In genomic region chr3:69283913-69284312, GRCh38 we compare ENCODE assay signal across 27 cellular contexts.
"Had no signal": no experiment of that assay in that cellular context is flagged by ENCODE, and none has a peak within 500 bp of the region (broad histone marks: within the 10 kb centered on the region; RNA-seq: fewer than 3 reads in every experiment).

No MANE protein-coding gene starts in this region.

- H3K4me3 ChIP-seq: colonic mucosa, esophagus squamous epithelium, heart right ventricle, lower lobe of right lung, mucosa of descending colon, psoas muscle, skin epidermis, spleen, thyroid gland, vagina had no signal

- H3K4me1 Mint-ChIP-seq: naive B cell; stimulated activated memory B cell treated with anti-CD40 and anti-IgM and Interleukin-4, amounts not matched to agents 10 μg/mL and 1 μg/mL and 100 μg/mL, for 72 hours had no signal

- H3K36me3 ChIP-seq: colonic mucosa, thyroid gland had no signal

- H3K4me1 ChIP-seq: colonic mucosa, psoas muscle, thyroid gland, vagina had no signal

- ATAC-seq: heart right ventricle; left ventricle myocardium superior; lower lobe of right lung; mucosa of descending colon; psoas muscle; right cardiac atrium; stimulated activated memory B cell treated with anti-CD40 and anti-IgM and Interleukin-4, amounts not matched to agents 10 μg/mL and 1 μg/mL and 100 μg/mL, for 72 hours; stimulated activated naive CD8-positive, alpha-beta T cell treated with anti-CD3 and anti-CD28 coated beads, Interleukin-15, Interleukin-2, amounts not matched to agents 100 U/mL and 50 U/mL, for 24 hours had no signal

- H3K27me3 Mint-ChIP-seq: dendritic cell treated with granulocyte-macrophage colony-stimulating factor and Interleukin-4, amounts not matched to agents 40 ng/mL and 50 ng/mL, for 4 days; naive B cell had no signal

- H3K36me3 Mint-ChIP-seq: immature natural killer cell; naive B cell; stimulated activated memory B cell treated with anti-CD40 and anti-IgM and Interleukin-4, amounts not matched to agents 10 μg/mL and 1 μg/mL and 100 μg/mL, for 72 hours had no signal

- H3K4me3 Mint-ChIP-seq: dendritic cell treated with granulocyte-macrophage colony-stimulating factor and Interleukin-4, amounts not matched to agents 40 ng/mL and 50 ng/mL, for 4 days; naive B cell; nephron progenitor cell; stimulated activated memory B cell treated with anti-CD40 and anti-IgM and Interleukin-4, amounts not matched to agents 10 μg/mL and 1 μg/mL and 100 μg/mL, for 72 hours had no signal

- H3K9me3 Mint-ChIP-seq: dendritic cell treated with granulocyte-macrophage colony-stimulating factor and Interleukin-4, amounts not matched to agents 40 ng/mL and 50 ng/mL, for 4 days; immature natural killer cell; naive B cell; stimulated activated memory B cell treated with anti-CD40 and anti-IgM and Interleukin-4, amounts not matched to agents 10 μg/mL and 1 μg/mL and 100 μg/mL, for 72 hours had no signal

- H3K27ac ChIP-seq: colonic mucosa, esophagus squamous epithelium, heart right ventricle, lower lobe of right lung, psoas muscle, skin epidermis, spleen, thyroid gland, vagina had no signal

- H3K27me3 ChIP-seq: colonic mucosa, esophagus squamous epithelium, heart right ventricle, spleen, thyroid gland, vagina had no signal

- H3K27ac Mint-ChIP-seq: dendritic cell treated with granulocyte-macrophage colony-stimulating factor and Interleukin-4, amounts not matched to agents 40 ng/mL and 50 ng/mL, for 4 days; nephron progenitor cell; stimulated activated memory B cell treated with anti-CD40 and anti-IgM and Interleukin-4, amounts not matched to agents 10 μg/mL and 1 μg/mL and 100 μg/mL, for 72 hours had no signal

- DNase-seq: colonic mucosa; effector memory CD4-positive, alpha-beta T cell; erythroblast; esophagus squamous epithelium; foreskin melanocyte; glutamatergic neuron; heart right ventricle; hypothalamus; immature natural killer cell; islet precursor cell; kidney glomerular epithelial cell; left ventricle myocardium superior; lower lobe of right lung; mucosa of descending colon; naive B cell; nephron progenitor cell; psoas muscle; right cardiac atrium; spleen; stimulated activated CD4-positive, alpha-beta T cell treated with anti-CD3 and anti-CD28 coated beads, Interleukin-4, amount 100 ng/mL, for 4 hours; stimulated activated naive CD8-positive, alpha-beta T cell treated with anti-CD3 and anti-CD28 coated beads, Interleukin-15, Interleukin-2, amounts not matched to agents 100 U/mL and 50 U/mL, for 24 hours; thyroid gland; trophoblast cell had no signal

- H3K9me3 ChIP-seq: colonic mucosa, esophagus squamous epithelium, heart right ventricle, lower lobe of right lung, mucosa of descending colon, psoas muscle, spleen, thyroid gland, vagina had no signal
